Comparison of ENCODE assay signal across 32 cellular contexts in the genomic region with DNA sequence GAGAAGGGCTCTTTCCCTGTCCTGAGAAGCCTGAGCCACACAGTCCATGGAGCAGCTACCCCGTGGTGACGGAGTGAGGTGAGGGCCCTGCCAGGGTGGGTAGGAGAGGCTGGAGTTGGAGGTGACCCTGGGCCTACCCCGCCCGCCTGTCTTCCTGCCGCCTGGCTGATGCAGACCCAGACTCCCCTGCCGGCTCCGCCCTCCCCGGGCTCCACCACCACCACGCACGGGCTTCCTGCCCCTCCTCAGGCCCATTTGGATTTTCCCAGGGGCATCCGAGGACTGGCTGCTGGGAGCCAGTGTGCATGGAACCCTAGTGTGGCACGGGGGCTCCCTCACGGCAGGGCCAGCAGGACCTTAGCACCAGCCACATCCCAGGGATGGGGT. TPM values are rescaled to one million over a fixed set of nuclear protein-coding genes. Genes with fewer than 3 reads are reported as not detected.
"Had no signal": no experiment of that assay in that cellular context is flagged by ENCODE, and none has a peak within 500 bp of the region (broad histone marks: within the 10 kb centered on the region; RNA-seq: fewer than 3 reads in every experiment).

No MANE protein-coding gene starts in this region.

- H3K27me3 ChIP-seq: ascending aorta, body of pancreas, Peyer's patch, SJCRH30 had no signal

- DNase-seq: activated CD4-positive, alpha-beta memory T cell treated with anti-CD3 and anti-CD28 coated beads for 36 hours; activated CD4-positive, alpha-beta T cell treated with anti-CD3 and anti-CD28 coated beads for 1 hour; activated CD4-positive, alpha-beta T cell treated with anti-CD3 and anti-CD28 coated beads, Interleukin-2, amount 10 ng/mL, durations not matched to agents 24 days and 14 days; activated CD8-positive, alpha-beta memory T cell treated with anti-CD3 and anti-CD28 coated beads for 24 hours; activated effector memory CD4-positive, alpha-beta T cell treated with anti-CD3 and anti-CD28 coated beads, Interleukin-2, amount 50 U/mL, for 16 hours; activated naive CD4-positive, alpha-beta T cell treated with Interleukin-2 at 50 U/mL for 16 hours; activated naive CD8-positive, alpha-beta T cell treated with anti-CD3 and anti-CD28 coated beads, Interleukin-2, amount 50 U/mL, for 24 hours; activated T-cell treated with anti-CD3 and anti-CD28 coated beads, Interleukin-2, amount 50 U/mL, for 4 hours; amniotic stem cell; body of pancreas; Kasumi-1; NCI-H1092; NCI-H1417 treated with DMSO at 0.1 percent for 48 hours; NCI-H1694; NCI-H2029; NCI-H2107; NCI-H2171 treated with DMSO at 0.1 percent for 48 hours; NCI-H526; NCI-H82; OCI-M1; Peyer's patch; Right ventricle myocardium superior; SJCRH30; SK-N-SH; T-helper 1 cell had no signal

- H3K4me1 ChIP-seq: ascending aorta had no signal

- H3K4me1 Mint-ChIP-seq: activated CD4-positive, alpha-beta T cell treated with anti-CD3 and anti-CD28 coated beads, Interleukin-2, amount 10 ng/mL, durations not matched to agents 24 days and 14 days; activated naive CD8-positive, alpha-beta T cell treated with anti-CD3 and anti-CD28 coated beads, Interleukin-2, amount 50 U/mL, for 24 hours; central memory CD8-positive, alpha-beta T cell had no signal

- H3K4me3 Mint-ChIP-seq: activated CD4-positive, alpha-beta memory T cell treated with anti-CD3 and anti-CD28 coated beads for 36 hours; activated CD4-positive, alpha-beta T cell treated with anti-CD3 and anti-CD28 coated beads, Interleukin-2, amount 10 ng/mL, durations not matched to agents 24 days and 14 days; activated naive CD8-positive, alpha-beta T cell treated with anti-CD3 and anti-CD28 coated beads, Interleukin-2, amount 50 U/mL, for 24 hours; activated T-cell treated with anti-CD3 and anti-CD28 coated beads, Interleukin-2, amount 50 U/mL, for 4 hours; central memory CD8-positive, alpha-beta T cell had no signal

- H3K27me3 Mint-ChIP-seq: activated CD4-positive, alpha-beta memory T cell treated with anti-CD3 and anti-CD28 coated beads for 36 hours; activated CD4-positive, alpha-beta T cell treated with anti-CD3 and anti-CD28 coated beads, Interleukin-2, amount 10 ng/mL, durations not matched to agents 24 days and 14 days; activated naive CD8-positive, alpha-beta T cell treated with anti-CD3 and anti-CD28 coated beads, Interleukin-2, amount 50 U/mL, for 24 hours; central memory CD8-positive, alpha-beta T cell had no signal

- H3K4me3 ChIP-seq: ascending aorta, body of pancreas, Peyer's patch, SJCRH30 had no signal

- ATAC-seq: activated naive CD4-positive, alpha-beta T cell treated with anti-CD3 and anti-CD28 coated beads, Interleukin-2, amount 50 U/mL, for 72 hours; activated naive CD8-positive, alpha-beta T cell treated with anti-CD3 and anti-CD28 coated beads, Interleukin-2, amount 50 U/mL, for 24 hours; activated T-cell treated with anti-CD3 and anti-CD28 coated beads, Interleukin-2, amount 50 U/mL, for 4 hours; body of pancreas had no signal

- H3K27ac Mint-ChIP-seq: activated CD4-positive, alpha-beta memory T cell treated with anti-CD3 and anti-CD28 coated beads for 36 hours; activated CD4-positive, alpha-beta T cell treated with anti-CD3 and anti-CD28 coated beads, Interleukin-2, amount 10 ng/mL, durations not matched to agents 24 days and 14 days; activated naive CD4-positive, alpha-beta T cell treated with anti-CD3 and anti-CD28 coated beads, Interleukin-2, amount 50 U/mL, for 72 hours; activated naive CD8-positive, alpha-beta T cell treated with anti-CD3 and anti-CD28 coated beads, Interleukin-2, amount 50 U/mL, for 24 hours had no signal

- H3K9me3 Mint-ChIP-seq: activated CD4-positive, alpha-beta memory T cell treated with anti-CD3 and anti-CD28 coated beads for 36 hours; activated CD4-positive, alpha-beta T cell treated with anti-CD3 and anti-CD28 coated beads, Interleukin-2, amount 10 ng/mL, durations not matched to agents 24 days and 14 days; activated naive CD4-positive, alpha-beta T cell treated with anti-CD3 and anti-CD28 coated beads, Interleukin-2, amount 50 U/mL, for 72 hours; activated naive CD8-positive, alpha-beta T cell treated with anti-CD3 and anti-CD28 coated beads, Interleukin-2, amount 50 U/mL, for 24 hours; activated T-cell treated with anti-CD3 and anti-CD28 coated beads, Interleukin-2, amount 50 U/mL, for 4 hours; central memory CD8-positive, alpha-beta T cell had no signal

- H3K36me3 ChIP-seq: ascending aorta, Peyer's patch, SJCRH30 had no signal

- H3K9me3 ChIP-seq: ascending aorta, body of pancreas, Peyer's patch, SK-N-SH had no signal

- H3K27ac ChIP-seq: ascending aorta, body of pancreas, Peyer's patch, RWPE1, SJCRH30 had no signal

- H3K9ac ChIP-seq: SK-N-SH had no signal

- H3K4me2 ChIP-seq: SK-N-SH had no signal

- H3K36me3 Mint-ChIP-seq: activated CD4-positive, alpha-beta memory T cell treated with anti-CD3 and anti-CD28 coated beads for 36 hours; activated naive CD4-positive, alpha-beta T cell treated with anti-CD3 and anti-CD28 coated beads, Interleukin-2, amount 50 U/mL, for 72 hours had no signal

RNA-seq across cellular contexts. Expression of a gene that starts 32.5 kb away (rescaled TPM):
- total RNA-seq: activated CD4-positive, alpha-beta memory T cell treated with anti-CD3 and anti-CD28 coated beads for 36 hours; activated CD4-positive, alpha-beta T cell treated with anti-CD3 and anti-CD28 coated beads, Interleukin-2, amount 10 ng/mL, durations not matched to agents 24 days and 14 days; activated naive CD4-positive, alpha-beta T cell treated with anti-CD3 and anti-CD28 coated beads, Interleukin-2, amount 50 U/mL, for 72 hours; NCI-H460; T-helper 2 cell treated with Interferon-gamma antibody and Interleukin-4, amounts not matched to agents 100 ng/mL and 5 ng/mL, for 36 hours had no signal

RNA-seq across cellular contexts. Expression of a gene that starts 47.9 kb away (rescaled TPM):
- total RNA-seq: activated CD4-positive, alpha-beta memory T cell treated with anti-CD3 and anti-CD28 coated beads for 36 hours; activated CD4-positive, alpha-beta T cell treated with anti-CD3 and anti-CD28 coated beads, Interleukin-2, amount 10 ng/mL, durations not matched to agents 24 days and 14 days; activated naive CD4-positive, alpha-beta T cell treated with anti-CD3 and anti-CD28 coated beads, Interleukin-2, amount 50 U/mL, for 72 hours; activated T-cell treated with anti-CD3 and anti-CD28 coated beads, Interleukin-2, amount 50 U/mL, for 4 hours; ascending aorta; body of pancreas; bronchial epithelial cell; NCI-H460; T-helper 2 cell treated with Interferon-gamma antibody and Interleukin-4, amounts not matched to agents 100 ng/mL and 5 ng/mL, for 36 hours had no signal
